Comparison of ENCODE assay signal across 16 cellular contexts in the genomic region with DNA sequence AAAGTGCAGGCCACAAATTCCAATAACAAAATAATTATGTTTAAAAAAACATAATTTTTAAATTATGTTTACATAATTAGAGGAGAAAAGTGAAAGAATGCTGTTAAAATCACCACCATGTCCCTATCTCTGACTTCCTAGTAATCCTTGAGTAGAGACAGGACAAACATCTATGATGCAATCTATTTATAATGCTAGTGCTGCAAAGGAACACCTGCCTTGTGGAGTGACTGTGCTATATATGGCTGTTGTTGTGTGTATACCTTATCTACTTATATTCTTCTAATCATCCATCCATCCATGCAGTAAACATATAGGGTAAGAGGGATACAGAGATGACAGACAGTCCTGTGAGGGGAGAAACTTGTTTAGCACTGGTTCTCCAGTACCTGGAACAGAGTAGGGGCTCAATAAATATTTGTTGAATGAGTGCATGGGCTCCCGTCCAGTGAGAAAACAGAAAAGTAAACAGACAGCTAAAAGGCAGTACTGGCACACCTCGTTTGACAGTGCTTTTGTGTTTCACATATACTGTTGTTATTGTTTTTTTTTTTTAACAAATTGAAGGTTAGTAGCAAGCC.
DNase-seq lines count a peak whose midpoint lies in the region; ATAC-seq and TF ChIP-seq lines count a peak whose summit lies in the region.
"Had no signal": no experiment of that assay in that cellular context is flagged by ENCODE, and none has a peak within 500 bp of the region (broad histone marks: within the 10 kb centered on the region; RNA-seq: fewer than 3 reads in every experiment).

No MANE protein-coding gene starts in this region.

- ATAC-seq in omental fat pad (ENCODE audit: low FRiP score), result no peak
- no peak for ATAC-seq in HG03565 (IDR thresholded peaks at IDR 0.05; ENCODE audit: unreplicated experiment)
- ATAC-seq: activated CD4-positive, CD25-positive, alpha-beta regulatory T cell treated with anti-CD3 and anti-CD28 coated beads, Interleukin-2, amount 50 U/mL, for 24 hours; gastroesophageal sphincter had no signal

- no peaks in the 10 kb centered on the region for H3K4me1 ChIP-seq in thyroid gland
- H3K4me1 ChIP-seq: gastroesophageal sphincter, transverse colon had no signal

- H3K4me3 ChIP-seq in fibroblast of villous mesenchyme (ENCODE audit: low read depth, low read length) (no peak overlapping the region), thyroid gland (replicated peaks in 1 of 3) (no peak overlapping the region)
- H3K4me3 ChIP-seq: gastroesophageal sphincter, transverse colon had no signal

- TF ChIP-seq EP300 in Ishikawa (IDR thresholded peaks at IDR 0.05; ENCODE audit: borderline replicate concordance), result no peak

- WGBS in thyroid gland, 2 donors, result 61 to 75% methylated on average over 2 of the region's 2 CpGs

- no peak for TF ChIP-seq RAD21 in Ishikawa (IDR thresholded peaks at IDR 0.05; ENCODE audit: low read depth)

- no peaks in the 10 kb centered on the region for H3K27me3 ChIP-seq in thyroid gland
- H3K27me3 ChIP-seq: gastroesophageal sphincter, transverse colon had no signal

- no peak for TF ChIP-seq POLR2A in thyroid gland (IDR thresholded peaks at IDR 0.05)

- H3K27ac ChIP-seq in 22Rv1, result peak overlapping the region; percentile 67
- no peak overlapping the region for H3K27ac ChIP-seq in thyroid gland
- H3K27ac ChIP-seq: gastroesophageal sphincter, transverse colon had no signal

- TF ChIP-seq CTCF in 22Rv1 (IDR thresholded peaks at IDR 0.05) (no peak), fibroblast of villous mesenchyme (IDR thresholded peaks at IDR 0.05; ENCODE audit: insufficient read depth, low read depth, low read length) (no peak), omental fat pad (IDR thresholded peaks at IDR 0.05) (no peak), thyroid gland (IDR thresholded peaks at IDR 0.05) (no peak)

- no peaks in the 10 kb centered on the region for H3K36me3 ChIP-seq in thyroid gland
- H3K36me3 ChIP-seq: gastroesophageal sphincter, transverse colon had no signal

- H3K9me3 ChIP-seq in thyroid gland, result no peaks in the 10 kb centered on the region
- H3K9me3 ChIP-seq: gastroesophageal sphincter, SK-N-SH, transverse colon had no signal

- intact Hi-C loops in thyroid gland (cut with DNase I), result no loop called here

- DNase-seq in NCI-H69 (lab: John Stamatoyannopoulos, UW) (peak; percentile 5), fibroblast of villous mesenchyme (ENCODE audit: low read depth) (peak; percentile 24), COLO829 (ENCODE audit: low spot score) (no peak), omental fat pad (ENCODE audit: low spot score) (no peak), thyroid gland (no peak)
- DNase-seq: DMS79 treated with DMSO at 0.1 percent for 48 hours; NCI-H2171 treated with DMSO at 0.1 percent for 48 hours; SK-N-SH; stimulated activated naive CD4-positive, alpha-beta T cell treated with Interleukin-2 at 50 U/mL for 16 hours; T1000; transverse colon had no signal

TF ChIP-seq in Ishikawa, 13 proteins besides CTCF, POLR2A, EP300 and RAD21:
- TF ChIP-seq, protein P1, sequence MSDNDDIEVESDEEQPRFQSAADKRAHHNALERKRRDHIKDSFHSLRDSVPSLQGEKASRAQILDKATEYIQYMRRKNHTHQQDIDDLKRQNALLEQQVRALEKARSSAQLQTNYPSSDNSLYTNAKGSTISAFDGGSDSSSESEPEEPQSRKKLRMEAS (IDR thresholded peaks at IDR 0.05), result no peak
- 0 out of 2 replicates have a peak, but pooled peaks have one; percentile 24 for TF ChIP-seq CEBPB (IDR thresholded peaks at IDR 0.05)
TF ChIP-seq in Ishikawa: peak in this region for 1.

Comparison
In these comparisons a context has a peak if more than half of its experiments do, and no peak if none do; other contexts are left out.
1. DNase-seq: peak in NCI-H69 (single experiment) and fibroblast of villous mesenchyme (single experiment); none in COLO829 (single experiment), omental fat pad (single experiment) and thyroid gland (0 of 2).